22 cellular contexts compared by ENCODE assay signal in genomic region chr1:198264271-198264670, GRCh38.
A peak's percentile ranks its signal among the peaks of the same experiment; 100 is the strongest.
DNase-seq lines count a peak whose midpoint lies in the region; ATAC-seq, FAIRE-seq and TF ChIP-seq lines count a peak whose summit lies in the region.
"Had no signal": no experiment of that assay in that cellular context is flagged by ENCODE, and none has a peak within 500 bp of the region (broad histone marks: within the 10 kb centered on the region; RNA-seq: fewer than 3 reads in every experiment).

No MANE protein-coding gene starts in this region.

- FAIRE-seq in K562 (lab: Jason Lieb, UNC) = no peak

- H3K4me2 ChIP-seq in SK-N-SH (no peak overlapping the region), K562 (ENCODE audit: insufficient read depth, low read length) (no peak overlapping the region), hepatocyte (no peak overlapping the region)
- H3K4me2 ChIP-seq: KMS-11 had no signal

- POLR2A ChIA-PET in SK-N-SH (lab: Yijun Ruan, JAX) (no interaction called here), K562 (lab: Yijun Ruan, JAX) (interaction anchor here (0.9 to 1.6 kb wide), 4 partner anchors 9 to 19 kb away, joined by 3 to 6 read pairs (median 4); no protein-coding TSS in a partner anchor)

- H3K4me3 Mint-ChIP-seq in T-helper 17 cell = no peak overlapping the region

- H3K27me3 Mint-ChIP-seq in T-helper 17 cell = no peaks in the 10 kb centered on the region

- no peak for TF ChIP-seq POLR2A in K562 (conservative IDR thresholded peaks at IDR 0.05)

- H3K9me2 ChIP-seq in SK-N-SH (no peaks in the 10 kb centered on the region), hepatocyte (replicated peaks; ENCODE audit: insufficient read depth) (no peaks in the 10 kb centered on the region)

- H3K4me1 ChIP-seq in SK-N-SH (ENCODE audit: control insufficient read depth in 1 of 2, insufficient read depth in 2 of 2, low read depth in 1 of 2, low read length in 1 of 2) (peaks cover 19 to 41% of the 10 kb centered on the region in 2 experiments; a peak in 3 of 4 replicates), ACC112 (ENCODE audit: control insufficient read depth, insufficient read depth, low read length, unreplicated experiment) (peaks cover 56% of the 10 kb centered on the region), K562 (replicated peaks in 1 of 2; ENCODE audit: control insufficient read depth in 2 of 2, insufficient read depth in 2 of 2, low read length in 2 of 2) (peaks cover 0 to 14% of the 10 kb centered on the region in 2 experiments; a peak in 2 of 5 replicates), hepatocyte (ENCODE audit: insufficient read depth) (peaks cover 11% of the 10 kb centered on the region)

- BruUV-seq in K562 (replicated peaks; lab: Mats Ljungman, UMichigan) = no TSS peak

- peaks cover 17% of the 10 kb centered on the region for H3K4me1 Mint-ChIP-seq in T-helper 17 cell

- H3K27ac ChIP-seq in SK-N-SH (ENCODE audit: low read depth in 2 of 2, low read length in 1 of 2) = peak overlapping the region in 1 of 2 experiments; percentile 33; a peak in 1 of 4 replicates
- H3K27ac ChIP-seq in ACC112 (ENCODE audit: low read depth, low read length) = peak overlapping the region; percentile 87
- no peak overlapping the region; the same call in 2 of the 3 replicates for H3K27ac ChIP-seq in K562 (ENCODE audit: extremely low read depth, low read depth, low read length)
- peak overlapping the region; percentile 2 for H3K27ac ChIP-seq in hepatocyte
- H3K27ac ChIP-seq: 22Rv1, KMS-11, RWPE1, SK-N-MC had no signal

- intact Hi-C loops in K562 (cut with micrococcal nuclease) = no loop called here

- DNase-seq in SK-N-SH = no peak
- peak in 1 of 4 experiments; percentile 9 for DNase-seq in K562 (ENCODE audit: extremely low read depth in 1 of 4, low spot score in 3 of 4)
- no peak for DNase-seq in hepatocyte (ENCODE audit: low spot score)
- no peak for DNase-seq in GM13977 (ENCODE audit: low spot score)
- no peak for DNase-seq in DMS53 (lab: John Stamatoyannopoulos, UW)
- DNase-seq in T-helper 17 cell = no peak
- DNase-seq: ACHN, Calu3, NCI-H1048, NCI-H1417 treated with DMSO at 0.1 percent for 48 hours, NCI-H1694 treated with DMSO at 0.1 percent for 48 hours, NCI-H2081, NCI-H2227 treated with DMSO at 0.1 percent for 48 hours, NCI-H526 treated with DMSO at 0.1 percent for 48 hours, SIG-M5 had no signal

- no peak overlapping the region for H3K27ac Mint-ChIP-seq in T-helper 17 cell

- H3K9me3 ChIP-seq in SK-N-SH = no peaks in the 10 kb centered on the region
- H3K9me3 ChIP-seq in K562 (replicated peaks; ENCODE audit: control insufficient read depth, insufficient read depth, low read depth, low read length) = no peaks in the 10 kb centered on the region
- H3K9me3 ChIP-seq in hepatocyte (ENCODE audit: low read depth) = no peaks in the 10 kb centered on the region
- H3K9me3 ChIP-seq in T-helper 17 cell (ENCODE audit: control insufficient read depth, low read length, poor library complexity, severe bottlenecking) = no peaks in the 10 kb centered on the region

- no peak for TF ChIP-seq EP300 in SK-N-SH (IDR thresholded peaks at IDR 0.05; ENCODE audit: borderline replicate concordance in 1 of 2, low read depth in 1 of 2, low read length in 1 of 2)
- TF ChIP-seq EP300 in K562 (IDR thresholded peaks at IDR 0.05; ENCODE audit: low read length) = no peak

- H3K79me2 ChIP-seq in SK-N-SH (ENCODE audit: insufficient read depth) (peaks cover 95% of the 10 kb centered on the region), ACC112 (ENCODE audit: control insufficient read depth, insufficient read depth, low read length, unreplicated experiment) (peaks cover 55% of the 10 kb centered on the region), K562 (ENCODE audit: control insufficient read depth, insufficient read depth, low read length) (no peaks in the 10 kb centered on the region), hepatocyte (peaks cover 19% of the 10 kb centered on the region)

- H3F3A ChIP-seq in SK-N-SH (replicated peaks; ENCODE audit: insufficient read depth) = peaks cover 76% of the 10 kb centered on the region

- ATAC-seq in SK-N-SH treated with all-trans-retinoic acid at 6 μM for 48 hours (no peak), K562 (no peak), T-helper 17 cell (no peak)
- ATAC-seq: Panc1 had no signal

- no peak overlapping the region for H3K4me3 ChIP-seq in SK-N-SH (ENCODE audit: low read depth in 2 of 2, low read length in 1 of 2)
- H3K4me3 ChIP-seq in ACC112 (ENCODE audit: low read depth, low read length) = no peak overlapping the region
- H3K4me3 ChIP-seq in K562 = no peak overlapping the region
- H3K4me3 ChIP-seq in hepatocyte = no peak overlapping the region
- H3K4me3 ChIP-seq: SK-N-MC had no signal

- peaks cover 2% of the 10 kb centered on the region for H3K36me3 Mint-ChIP-seq in T-helper 17 cell (ENCODE audit: low read depth)

- H3K9ac ChIP-seq in SK-N-SH = no peak overlapping the region
- H3K9ac ChIP-seq in K562 (ENCODE audit: insufficient read depth in 1 of 2, low read depth in 2 of 2, low read length in 2 of 2) = no peak overlapping the region
- H3K9ac ChIP-seq: KMS-11 had no signal

- H3K9me1 ChIP-seq in K562 (ENCODE audit: control insufficient read depth, insufficient read depth, low read length) = no peaks in the 10 kb centered on the region

- in situ Hi-C loops in K562 (cut with MboI) (no loop called here), GM13977 (cut with MboI; ENCODE audit: low pct_unique_long_range_greater_than_20kb, low sequenced_read_pairs, unreplicated experiment) (no loop called here)

- CTCF ChIA-PET in SK-N-SH (lab: Yijun Ruan, JAX) (no interaction called here), K562 (lab: Yijun Ruan, JAX; ENCODE audit: low intra/inter-chr PET ratio) (no interaction called here)

- no peak overlapping the region for H2AFZ ChIP-seq in SK-N-SH (ENCODE audit: low read depth)
- no peak overlapping the region for H2AFZ ChIP-seq in ACC112 (ENCODE audit: low read length, unreplicated experiment)
- no peak overlapping the region for H2AFZ ChIP-seq in K562 (ENCODE audit: low read depth, low read length)
- no peak overlapping the region for H2AFZ ChIP-seq in hepatocyte

- H3K27me3 ChIP-seq in SK-N-SH (ENCODE audit: insufficient read depth) (no peaks in the 10 kb centered on the region), ACC112 (ENCODE audit: insufficient read depth, low read length) (no peaks in the 10 kb centered on the region), K562 (ENCODE audit: control insufficient read depth in 2 of 2, insufficient read depth in 2 of 2, low read length in 2 of 2) (no peaks in the 10 kb centered on the region), hepatocyte (no peaks in the 10 kb centered on the region)

- H3K36me3 ChIP-seq in SK-N-SH (replicated peaks in 1 of 2; ENCODE audit: control insufficient read depth in 1 of 2, insufficient read depth in 2 of 2, low read length in 1 of 2) (peaks cover 42 to 46% of the 10 kb centered on the region in 2 experiments), ACC112 (ENCODE audit: insufficient read depth, low read length) (peaks cover 18% of the 10 kb centered on the region; the same call in 1 of the 2 replicates), K562 (ENCODE audit: control insufficient read depth, insufficient read depth, low read length) (peaks cover 3% of the 10 kb centered on the region; the same call in 1 of the 3 replicates), hepatocyte (replicated peaks; ENCODE audit: insufficient read depth, low read depth) (no peaks in the 10 kb centered on the region)

- no peak for TF ChIP-seq RAD21 in SK-N-SH (IDR thresholded peaks at IDR 0.05; ENCODE audit: low read length)
- TF ChIP-seq RAD21 in K562 (CRISPR knock-in tag; conservative IDR thresholded peaks at IDR 0.05 in 1 of 2, IDR thresholded peaks at IDR 0.05 in 1 of 2) = no peak

- TF ChIP-seq CTCF in SK-N-SH (IDR thresholded peaks at IDR 0.05) (no peak), K562 (IDR thresholded peaks at IDR 0.05 in 2 of 3, conservative IDR thresholded peaks at IDR 0.05 in 1 of 3; ENCODE audit: insufficient read depth in 2 of 3, low read depth in 1 of 3, low read length in 3 of 3) (no peak), hepatocyte (IDR thresholded peaks at IDR 0.05; ENCODE audit: poor library complexity) (no peak), GM13977 (IDR thresholded peaks at IDR 0.05; ENCODE audit: extremely low read depth, insufficient read depth, missing control alignments) (no peak)

- H4K20me1 ChIP-seq in SK-N-SH (ENCODE audit: insufficient read depth) (no peaks in the 10 kb centered on the region), K562 (replicated peaks; ENCODE audit: control insufficient read depth, insufficient read depth, low read length) (no peaks in the 10 kb centered on the region), hepatocyte (ENCODE audit: insufficient read depth, poor library complexity, severe bottlenecking) (peaks cover 6% of the 10 kb centered on the region)

TF ChIP-seq in SK-N-SH, 30 proteins besides CTCF, POLR2A, EP300 and RAD21:
- TF ChIP-seq NFIC (IDR thresholded peaks at IDR 0.05; ENCODE audit: borderline replicate concordance) (peak; percentile 15; the same call in 1 of the 2 replicates), RFX5 (IDR thresholded peaks at IDR 0.05; ENCODE audit: low read length) (no peak)

TF ChIP-seq in SK-N-SH treated with all-trans-retinoic acid at 6 μM for 48 hours, 23 proteins besides CTCF, POLR2A, EP300 and RAD21 (continues in another document):
- TF ChIP-seq CREB5 (CRISPR knock-in tag; IDR thresholded peaks at IDR 0.05; ENCODE audit: low read depth) (no peak), PPARA (CRISPR knock-in tag; IDR thresholded peaks at IDR 0.05; ENCODE audit: borderline replicate concordance) (no peak)

TF ChIP-seq in K562, 482 proteins besides CTCF, POLR2A, EP300 and RAD21:
- no peak for TF ChIP-seq NCOA4 (IDR thresholded peaks at IDR 0.05; ENCODE audit: partially characterized antibody)
- TF ChIP-seq NFIC (IDR thresholded peaks at IDR 0.05) = peak; percentile 62
- no peak for TF ChIP-seq FOXK2 (conservative IDR thresholded peaks at IDR 0.05 in 1 of 2, IDR thresholded peaks at IDR 0.05 in 1 of 2; ENCODE audit: low read depth in 2 of 2)

Comparison
In these comparisons a context has a peak if more than half of its experiments do, and no peak if none do; other contexts are left out.
1. Of the 27 proteins assayed by ChIP-seq in both K562 and SK-N-SH: peak only in K562: none; only in SK-N-SH: none; in both: NFIC; in neither: 26.